In the genomic region with DNA sequence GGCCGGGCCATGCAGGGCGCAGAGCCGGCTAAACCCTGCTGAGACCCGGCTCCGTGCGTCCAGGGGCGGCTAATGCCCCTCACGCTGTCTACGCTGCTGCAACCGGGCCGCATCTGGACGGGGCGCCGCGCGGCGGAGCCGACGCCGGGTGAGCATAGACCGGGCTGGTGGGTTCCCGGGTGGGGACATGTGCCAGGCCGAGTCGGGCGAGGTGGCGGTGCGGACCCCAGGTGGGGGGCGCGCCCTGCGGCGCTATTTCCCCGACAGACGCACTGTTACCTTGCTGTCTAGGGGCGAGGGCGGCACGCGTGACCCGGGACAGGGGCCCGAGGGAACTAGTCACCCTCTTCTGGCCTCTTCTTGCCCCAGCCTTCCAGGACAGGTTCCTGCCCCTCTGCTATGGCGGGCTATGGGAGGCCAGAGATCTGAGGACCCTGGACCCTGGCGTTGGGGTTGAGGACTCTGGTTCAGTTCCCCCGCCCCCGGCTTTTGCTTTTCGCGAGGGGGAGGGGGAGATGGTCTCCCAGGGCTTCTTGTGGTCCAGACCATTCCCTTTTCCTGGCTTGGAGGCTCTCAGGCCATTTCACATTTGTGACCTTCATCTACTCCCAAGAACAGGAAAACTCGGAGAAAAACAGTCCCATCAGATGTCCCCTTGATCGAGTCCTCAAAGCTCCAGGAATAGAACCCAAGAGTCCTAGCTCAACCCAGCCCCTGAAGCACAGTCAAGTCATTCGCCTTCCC, we compare ENCODE assay signal across 8 cellular contexts. TPM values are rescaled to one million over a fixed set of nuclear protein-coding genes. Genes with fewer than 3 reads are reported as not detected.
DNase-seq lines count a peak whose midpoint lies in the region; ATAC-seq and TF ChIP-seq lines count a peak whose summit lies in the region.

No MANE protein-coding gene starts in this region.

- intact Hi-C loops in HCT116 (cut with micrococcal nuclease) (loop anchor here (1.0 to 10.0 kb wide), 4 partner anchors 19 to 146 kb away; a partner anchor contains a TSS), PC-9 (cut with micrococcal nuclease; ENCODE audit: unreplicated experiment) (loop anchor here (1.0 to 5.0 kb wide), 8 partner anchors 12 to 214 kb away; a partner anchor contains a TSS)

- H3K79me2 ChIP-seq in HCT116 (ENCODE audit: insufficient read depth, low read length), result peaks cover 10% of the 10 kb centered on the region
- H3K79me2 ChIP-seq in PC-9 (ENCODE audit: low read depth), result peaks cover 13% of the 10 kb centered on the region

- H3K9me3 Mint-ChIP-seq in effector memory CD8-positive, alpha-beta T cell, result no peaks in the 10 kb centered on the region
- no peaks in the 10 kb centered on the region for H3K9me3 Mint-ChIP-seq in naive thymus-derived CD8-positive, alpha-beta T cell

- peak overlapping the region; percentile 67 for H3K27ac ChIP-seq in HCT116 (ENCODE audit: low read depth, low read length)
- peak overlapping the region; percentile 21 for H3K27ac ChIP-seq in PC-9

- DNase-seq in HCT116 (ENCODE audit: low read depth, low spot score) (no peak), PC-9 (no peak), NCI-H2196 treated with DMSO at 0.1 percent for 48 hours (lab: John Stamatoyannopoulos, UW; ENCODE audit: unreplicated experiment) (no peak), NCI-H1930 (lab: John Stamatoyannopoulos, UW) (no peak), NCI-H345 (lab: John Stamatoyannopoulos, UW) (no peak)
- DNase-seq in effector memory CD8-positive, alpha-beta T cell, result no peak
- peak in 2 of 10 donors; percentile 6 to 33 for DNase-seq in naive thymus-derived CD8-positive, alpha-beta T cell

- ATAC-seq in HCT116, result peak; percentile 19; the same call in 1 of the 2 replicates
- ATAC-seq in effector memory CD8-positive, alpha-beta T cell (replicated peaks), result no peak
- ATAC-seq in naive thymus-derived CD8-positive, alpha-beta T cell, result peak in 1 of 2 donors; percentile 47

- H3K9ac ChIP-seq in ES-I3 (ENCODE audit: low read depth, low read length) (peak overlapping the region; percentile 73), HCT116 (ENCODE audit: low read length) (peak overlapping the region; percentile 77)

- H3K27me3 ChIP-seq in HCT116 (ENCODE audit: insufficient read depth, low read length) (no peaks in the 10 kb centered on the region), PC-9 (ENCODE audit: insufficient read depth, low read depth) (no peaks in the 10 kb centered on the region)

- H3K4me2 ChIP-seq in HCT116 (ENCODE audit: low read length), result peak overlapping the region; percentile 97
- peak overlapping the region; percentile 90 for H3K4me2 ChIP-seq in PC-9

- H3K36me3 Mint-ChIP-seq in effector memory CD8-positive, alpha-beta T cell (ENCODE audit: insufficient read depth), result peaks cover 14% of the 10 kb centered on the region
- peaks cover 0 to 15% (median 4%) of the 10 kb centered on the region in 3 donors for H3K36me3 Mint-ChIP-seq in naive thymus-derived CD8-positive, alpha-beta T cell

- POLR2A ChIA-PET in HCT116 (lab: Charles Lee) (interaction anchor here (0.8 to 1.3 kb wide), 3 partner anchors 30 to 45 kb away, joined by 3 to 9 read pairs (median 3); a partner anchor contains a TSS), PC-9 (lab: Charles Lee; ENCODE audit: unreplicated experiment) (interaction anchor here (0.5 to 0.6 kb wide), 3 partner anchors 36 to 183 kb away, joined by 3 to 9 read pairs (median 5); no protein-coding TSS in a partner anchor)
- POLR2A ChIA-PET in naive thymus-derived CD8-positive, alpha-beta T cell (lab: Charles Lee), result interaction anchor here (1.0 to 1.3 kb wide), 5 partner anchors 30 to 81 kb away, joined by 3 to 9 read pairs (median 3); a partner anchor contains a TSS

- H2AFZ ChIP-seq in HCT116 (ENCODE audit: low read depth, low read length, poor library complexity, severe bottlenecking) (no peak overlapping the region), PC-9 (peak overlapping the region; percentile 69)

- H3K4me1 ChIP-seq in ES-I3 (ENCODE audit: insufficient read depth, low read length) (no peaks in the 10 kb centered on the region), HCT116 (ENCODE audit: control insufficient read depth in 1 of 2, insufficient read depth in 2 of 2, low read length in 2 of 2) (peaks cover 0 to 20% of the 10 kb centered on the region in 2 experiments; a peak in 2 of 4 replicates), PC-9 (replicated peaks; ENCODE audit: insufficient read depth) (peaks cover 9% of the 10 kb centered on the region; the same call in 1 of the 2 replicates)

- H3K9me3 ChIP-seq in ES-I3 (ENCODE audit: control insufficient read depth, insufficient read depth, low read length) (no peaks in the 10 kb centered on the region), HCT116 (ENCODE audit: control insufficient read depth in 1 of 2, insufficient read depth in 1 of 2, low read depth in 1 of 2, low read length in 2 of 2) (no peaks in the 10 kb centered on the region), PC-9 (ENCODE audit: insufficient read depth, low read depth) (no peaks in the 10 kb centered on the region)

- H3K9me2 ChIP-seq in HCT116 (ENCODE audit: insufficient read depth) (no peaks in the 10 kb centered on the region), PC-9 (ENCODE audit: insufficient read depth) (no peaks in the 10 kb centered on the region)

- peak overlapping the region; percentile 33 to 70 for H3K27ac Mint-ChIP-seq in effector memory CD8-positive, alpha-beta T cell
- H3K27ac Mint-ChIP-seq in naive thymus-derived CD8-positive, alpha-beta T cell, result peak overlapping the region; percentile 11 to 94 (median 91)

- no peak for TF ChIP-seq POLR2A in HCT116 (IDR thresholded peaks at IDR 0.05; ENCODE audit: borderline replicate concordance, extremely low read depth, insufficient read depth, insufficient read length)

- no peak for TF ChIP-seq RAD21 in HCT116 (IDR thresholded peaks at IDR 0.05; ENCODE audit: low read depth)

- H3K27me3 Mint-ChIP-seq in effector memory CD8-positive, alpha-beta T cell, result no peaks in the 10 kb centered on the region
- H3K27me3 Mint-ChIP-seq in naive thymus-derived CD8-positive, alpha-beta T cell, result no peaks in the 10 kb centered on the region

- RAD21 ChIA-PET in HCT116 (lab: Charles Lee; ENCODE audit: low non-redundant PET in 1 of 2, low total read pairs in 2 of 2, uncharacterized antibody in 2 of 2, unreplicated experiment in 2 of 2), result interaction anchor here (0.8 to 1.2 kb wide), 2 partner anchors 46 to 80 kb away, joined by 3 to 6 read pairs; a partner anchor contains a TSS

- peak overlapping the region; percentile 84 to 88 for H3K4me3 Mint-ChIP-seq in effector memory CD8-positive, alpha-beta T cell
- peak overlapping the region; percentile 79 to 99 (median 92) for H3K4me3 Mint-ChIP-seq in naive thymus-derived CD8-positive, alpha-beta T cell

- H3K4me1 Mint-ChIP-seq in effector memory CD8-positive, alpha-beta T cell (ENCODE audit: low read depth in 2 of 2), result peaks cover 5 to 6% of the 10 kb centered on the region in 2 donors
- peaks cover 4 to 13% (median 8%) of the 10 kb centered on the region in 4 donors for H3K4me1 Mint-ChIP-seq in naive thymus-derived CD8-positive, alpha-beta T cell

- H3F3A ChIP-seq in PC-9 (ENCODE audit: insufficient read depth, low read depth), result peaks cover 32% of the 10 kb centered on the region

- H4K20me1 ChIP-seq in HCT116 (ENCODE audit: insufficient read depth), result no peaks in the 10 kb centered on the region
- H4K20me1 ChIP-seq in PC-9 (ENCODE audit: insufficient read depth), result no peaks in the 10 kb centered on the region

- H3K36me3 ChIP-seq in ES-I3 (ENCODE audit: insufficient read depth, low read length) (no peaks in the 10 kb centered on the region; the same call in 1 of the 2 replicates), HCT116 (ENCODE audit: control insufficient read depth in 1 of 2, insufficient read depth in 2 of 2, low read length in 2 of 2) (peaks cover 5 to 12% of the 10 kb centered on the region in 2 experiments; a peak in 3 of 4 replicates), PC-9 (ENCODE audit: low read depth) (0 out of 2 replicates have a peak, but pooled peaks cover 5% of the 10 kb centered on the region)

- CTCF ChIA-PET in HCT116 (lab: Charles Lee), result interaction anchor here (0.7 to 1.5 kb wide), 12 partner anchors 10 to 86 kb away, joined by 3 to 40 read pairs (median 4); a partner anchor contains a TSS
- CTCF ChIA-PET in PC-9 (lab: Charles Lee), result interaction anchor here (0.6 to 1.3 kb wide), 11 partner anchors 12 to 249 kb away, joined by 3 to 14 read pairs (median 4); a partner anchor contains a TSS

- no peak for TF ChIP-seq CTCF in HCT116 (IDR thresholded peaks at IDR 0.05 in 2 of 3, conservative IDR thresholded peaks at IDR 0.05 in 1 of 3; ENCODE audit: borderline replicate concordance in 1 of 3, insufficient read depth in 1 of 3, low read depth in 2 of 3, low read length in 2 of 3)
- no peak for TF ChIP-seq CTCF in PC-9 (conservative IDR thresholded peaks at IDR 0.05)

- no TSS peak for BruUV-seq in HCT116 (replicated peaks; lab: Mats Ljungman, UMichigan)
- BruUV-seq in PC-9 (replicated peaks; lab: Mats Ljungman, UMichigan), result no TSS peak

- H3K4me3 ChIP-seq in HCT116 (replicated peaks in 1 of 2; ENCODE audit: low read depth in 1 of 2, low read length in 2 of 2), result peak overlapping the region; percentile 84 to 86
- peak overlapping the region; percentile 85 for H3K4me3 ChIP-seq in PC-9

TF ChIP-seq in HCT116, 20 proteins besides CTCF, POLR2A, EP300 and RAD21:
- no peak for TF ChIP-seq TCF7L2 (IDR thresholded peaks at IDR 0.05; ENCODE audit: borderline replicate concordance, extremely low read depth, insufficient read depth, insufficient read length)
- TF ChIP-seq ZFX (IDR thresholded peaks at IDR 0.05), result peak; percentile 74; the same call in 1 of the 2 replicates
- 0 out of 2 replicates have a peak, but pooled peaks have one; percentile 8 for TF ChIP-seq POLR2AphosphoS5 (IDR thresholded peaks at IDR 0.05; ENCODE audit: low read depth, low read length)
TF ChIP-seq in HCT116: peak in this region for 2.

RNA-seq across cellular contexts. Expression of a gene that starts 0.5 kb away (rescaled TPM):
- 33.9 TPM for total RNA-seq in HCT116 (2021; ENCODE audit: unreplicated experiment)
- 30.9 and 31.0 TPM in 2 replicates for polyA plus RNA-seq in HCT116 (2012)
- 27.3 and 30.4 TPM in 2 replicates for total RNA-seq in PC-9 (2021)
- 10 to 100 TPM; 13.1 to 13.5 TPM for total RNA-seq in naive thymus-derived CD8-positive, alpha-beta T cell
- polyA plus RNA-seq in naive thymus-derived CD8-positive, alpha-beta T cell, result 1 to 10 TPM; 5.0 to 7.0 (median 6.3) TPM

RNA-seq across cellular contexts. Expression of a gene that starts 18.2 kb away (rescaled TPM):
- total RNA-seq in HCT116 (2021; ENCODE audit: unreplicated experiment), result 45.8 TPM
- polyA plus RNA-seq in HCT116 (2012), result 51.8 and 55.9 TPM in 2 replicates
- total RNA-seq in PC-9 (2021), result 81.8 and 89.5 TPM in 2 replicates
- 10 to 100 TPM; 45.6 to 46.5 TPM for total RNA-seq in naive thymus-derived CD8-positive, alpha-beta T cell
- 10 to 100 TPM; 26.4 to 43.4 (median 33.4) TPM for polyA plus RNA-seq in naive thymus-derived CD8-positive, alpha-beta T cell

RNA-seq across cellular contexts. Expression of a gene that starts 18.6 kb away (rescaled TPM):
- total RNA-seq in HCT116 (2021; ENCODE audit: unreplicated experiment), result 42.1 TPM
- 19.1 and 29.0 TPM in 2 replicates for polyA plus RNA-seq in HCT116 (2012)
- 47.6 and 62.1 TPM in 2 replicates for total RNA-seq in PC-9 (2021)
- 10 to 100 TPM; 20.7 to 25.4 TPM for total RNA-seq in naive thymus-derived CD8-positive, alpha-beta T cell
- polyA plus RNA-seq in naive thymus-derived CD8-positive, alpha-beta T cell, result 10 to 100 TPM; 24.7 to 30.0 (median 28.9) TPM

RNA-seq across cellular contexts. Expression of a gene that starts 30.3 kb away (rescaled TPM):
- total RNA-seq in HCT116 (2021; ENCODE audit: unreplicated experiment) (51.6 TPM), PC-9 (2021) (98.1 and 101 TPM in 2 replicates)
- 35.1 and 43.9 TPM in 2 replicates for polyA plus RNA-seq in HCT116 (2012)
- total RNA-seq in naive thymus-derived CD8-positive, alpha-beta T cell, result 10 to 100 TPM; 44.5 to 47.5 TPM
- polyA plus RNA-seq in naive thymus-derived CD8-positive, alpha-beta T cell, result 10 to 100 TPM; 49.3 to 66.4 (median 61.0) TPM
